In genomic region chr6:30889921-30890645, GRCh38 we compare ENCODE assay signal across 14 cellular contexts. TPM values are rescaled to one million over a fixed set of nuclear protein-coding genes. Genes with fewer than 3 reads are reported as not detected.
DNase-seq lines count a peak whose midpoint lies in the region; ATAC-seq and TF ChIP-seq lines count a peak whose summit lies in the region.
"Had no signal": no experiment of that assay in that cellular context is flagged by ENCODE, and none has a peak within 500 bp of the region (broad histone marks: within the 10 kb centered on the region; RNA-seq: fewer than 3 reads in every experiment).

No MANE protein-coding gene starts in this region.

- no peak overlapping the region for H3K4me3 ChIP-seq in endodermal cell (ENCODE audit: low read length)
- H3K4me3 ChIP-seq in parathyroid adenoma (ENCODE audit: low read depth, low read length): no peak overlapping the region
- H3K4me3 ChIP-seq: GM23248, left lung had no signal

- H3K79me2 ChIP-seq in parathyroid adenoma: peaks cover 43% of the 10 kb centered on the region

- 93% methylated on average over 10 to 14 of the region's 14 CpGs for WGBS in endodermal cell (ENCODE audit: insufficient coverage in 1 of 2, insufficient read length in 1 of 2), 2 experiments

- H3K9ac ChIP-seq in endodermal cell (ENCODE audit: extremely low read depth, low read length, poor library complexity, severe bottlenecking): no peak overlapping the region
- no peak overlapping the region for H3K9ac ChIP-seq in parathyroid adenoma
- H3K9ac ChIP-seq: GM23248 had no signal

- ATAC-seq in HG03175 (IDR thresholded peaks at IDR 0.05; ENCODE audit: unreplicated experiment) (no peak), GM18873 (IDR thresholded peaks at IDR 0.05; ENCODE audit: low FRiP score, unreplicated experiment) (no peak)
- no peak for ATAC-seq in naive thymus-derived CD8-positive, alpha-beta T cell
- ATAC-seq in activated T-cell treated with anti-CD3 and anti-CD28 coated beads, Interleukin-2, amount 50 U/mL, for 4 hours: no peak
- ATAC-seq: left lung, PC-3 had no signal

- H2AFZ ChIP-seq in parathyroid adenoma: no peak overlapping the region
- H2AFZ ChIP-seq: GM23248 had no signal

- POLR2A ChIA-PET in naive thymus-derived CD8-positive, alpha-beta T cell (lab: Charles Lee): interaction anchor here (0.6 to 0.7 kb wide), 2 partner anchors 311 to 1961 kb away, joined by 3 to 7 read pairs; no protein-coding TSS in a partner anchor

- no peaks in the 10 kb centered on the region for H3K9me3 ChIP-seq in endodermal cell (ENCODE audit: control insufficient read depth, low read length)
- H3K9me3 ChIP-seq in parathyroid adenoma (ENCODE audit: control insufficient read depth, low read length): no peaks in the 10 kb centered on the region
- H3K9me3 ChIP-seq: left lung had no signal

- H3K4me1 ChIP-seq in endodermal cell (ENCODE audit: control insufficient read depth, insufficient read depth, low read length) (peaks cover 13% of the 10 kb centered on the region), parathyroid adenoma (peaks cover 23% of the 10 kb centered on the region)

- peak overlapping the region; percentile 3 for H3K27ac Mint-ChIP-seq in endodermal cell
- H3K27ac Mint-ChIP-seq in naive thymus-derived CD8-positive, alpha-beta T cell: no peak overlapping the region
- H3K27ac Mint-ChIP-seq: activated naive CD4-positive, alpha-beta T cell treated with anti-CD3 and anti-CD28 coated beads, Interleukin-2, amount 50 U/mL, for 24 hours had no signal

- peaks cover 25% of the 10 kb centered on the region for H3K4me1 Mint-ChIP-seq in endodermal cell
- H3K4me1 Mint-ChIP-seq in naive thymus-derived CD8-positive, alpha-beta T cell: peaks cover 17 to 18% (median 18%) of the 10 kb centered on the region in 4 donors
- peaks cover 17% of the 10 kb centered on the region for H3K4me1 Mint-ChIP-seq in activated T-cell treated with anti-CD3 and anti-CD28 coated beads, Interleukin-2, amount 50 U/mL, for 4 hours (ENCODE audit: low read depth)

- no peaks in the 10 kb centered on the region for H3K27me3 Mint-ChIP-seq in endodermal cell (ENCODE audit: insufficient read depth)
- H3K27me3 Mint-ChIP-seq in naive thymus-derived CD8-positive, alpha-beta T cell: no peaks in the 10 kb centered on the region
- no peaks in the 10 kb centered on the region for H3K27me3 Mint-ChIP-seq in activated T-cell treated with anti-CD3 and anti-CD28 coated beads, Interleukin-2, amount 50 U/mL, for 4 hours (ENCODE audit: low read depth)
- H3K27me3 Mint-ChIP-seq: activated naive CD4-positive, alpha-beta T cell treated with anti-CD3 and anti-CD28 coated beads, Interleukin-2, amount 50 U/mL, for 24 hours had no signal

- DNase-seq in DMS79 (lab: John Stamatoyannopoulos, UW) (peak; percentile 93), NCI-H2107 treated with DMSO at 0.1 percent for 48 hours (lab: John Stamatoyannopoulos, UW; ENCODE audit: unreplicated experiment) (peak; percentile 66), endodermal cell (no peak)
- DNase-seq in naive thymus-derived CD8-positive, alpha-beta T cell: no peak
- no peak for DNase-seq in activated T-cell treated with anti-CD3 and anti-CD28 coated beads, Interleukin-2, amount 50 U/mL, for 4 hours
- DNase-seq: GM23248; left lung; PC-3; stimulated activated CD8-positive, alpha-beta memory T cell treated with anti-CD3 and anti-CD28 coated beads, Interleukin-4, amount 100 ng/mL, for 48 hours had no signal

- H3K36me3 Mint-ChIP-seq in endodermal cell (ENCODE audit: low read depth): peaks cover 39% of the 10 kb centered on the region
- peaks cover 0 to 20% (median 3%) of the 10 kb centered on the region in 3 donors for H3K36me3 Mint-ChIP-seq in naive thymus-derived CD8-positive, alpha-beta T cell
- H3K36me3 Mint-ChIP-seq in activated T-cell treated with anti-CD3 and anti-CD28 coated beads, Interleukin-2, amount 50 U/mL, for 4 hours (ENCODE audit: insufficient read depth): peaks cover 14% of the 10 kb centered on the region

- H3K27me3 ChIP-seq in endodermal cell (ENCODE audit: control insufficient read depth, insufficient read depth, low read length, poor library complexity, severe bottlenecking): no peaks in the 10 kb centered on the region
- no peaks in the 10 kb centered on the region for H3K27me3 ChIP-seq in parathyroid adenoma (ENCODE audit: control insufficient read depth, insufficient read depth, low read length)

- H3K9me3 Mint-ChIP-seq in endodermal cell: no peaks in the 10 kb centered on the region
- H3K9me3 Mint-ChIP-seq in naive thymus-derived CD8-positive, alpha-beta T cell: no peaks in the 10 kb centered on the region
- no peaks in the 10 kb centered on the region for H3K9me3 Mint-ChIP-seq in activated T-cell treated with anti-CD3 and anti-CD28 coated beads, Interleukin-2, amount 50 U/mL, for 4 hours
- H3K9me3 Mint-ChIP-seq: activated naive CD4-positive, alpha-beta T cell treated with anti-CD3 and anti-CD28 coated beads, Interleukin-2, amount 50 U/mL, for 24 hours had no signal

- peak overlapping the region; percentile 4 for H3K27ac ChIP-seq in endodermal cell (ENCODE audit: low read depth, low read length)
- peak overlapping the region; percentile 25 for H3K27ac ChIP-seq in parathyroid adenoma
- H3K27ac ChIP-seq: GM23248, left lung, VCaP had no signal

- no peak for TF ChIP-seq CTCF in endodermal cell (conservative IDR thresholded peaks at IDR 0.05)
- TF ChIP-seq CTCF in parathyroid adenoma (IDR thresholded peaks at IDR 0.05): no peak

- no peak overlapping the region for H3K4me2 ChIP-seq in parathyroid adenoma (ENCODE audit: low read length)

- H3K36me3 ChIP-seq in endodermal cell (ENCODE audit: control insufficient read depth, insufficient read depth, low read length) (peaks cover 40% of the 10 kb centered on the region), parathyroid adenoma (ENCODE audit: control insufficient read depth, insufficient read depth, low read length) (no peaks in the 10 kb centered on the region)

- no peak overlapping the region for H3K4me3 Mint-ChIP-seq in endodermal cell
- H3K4me3 Mint-ChIP-seq in naive thymus-derived CD8-positive, alpha-beta T cell: no peak overlapping the region
- no peak overlapping the region for H3K4me3 Mint-ChIP-seq in activated T-cell treated with anti-CD3 and anti-CD28 coated beads, Interleukin-2, amount 50 U/mL, for 4 hours
- H3K4me3 Mint-ChIP-seq: activated naive CD4-positive, alpha-beta T cell treated with anti-CD3 and anti-CD28 coated beads, Interleukin-2, amount 50 U/mL, for 24 hours had no signal

RNA-seq across cellular contexts. Expression of gene DDR1, which starts 5.8 kb away (rescaled TPM):
- 100 to 1,000 TPM; 140 to 151 TPM for total RNA-seq in endodermal cell
- 299 TPM for polyA plus RNA-seq in endodermal cell (2013, experiment 1 of 2)
- polyA plus RNA-seq in endodermal cell (2013, experiment 2 of 2): 288 TPM
- total RNA-seq in naive thymus-derived CD8-positive, alpha-beta T cell: 10 to 100 TPM; 19.8 to 22.8 TPM
- 1 to 10 TPM in 2 of 3 donors, under 1 TPM in 1; 0.57 to 5.4 (median 1.5) TPM for polyA plus RNA-seq in naive thymus-derived CD8-positive, alpha-beta T cell
- total RNA-seq in activated T-cell treated with anti-CD3 and anti-CD28 coated beads, Interleukin-2, amount 50 U/mL, for 4 hours: 10 to 100 TPM; 13.9 to 23.1 (median 14.2) TPM

RNA-seq across cellular contexts. Expression of gene GTF2H4, which starts 17.9 kb away (rescaled TPM):
- 10 to 100 TPM; 60.0 to 67.9 TPM for total RNA-seq in endodermal cell
- polyA plus RNA-seq in endodermal cell (2013, experiment 1 of 2): 52.4 TPM
- polyA plus RNA-seq in endodermal cell (2013, experiment 2 of 2): 39.9 TPM
- total RNA-seq in naive thymus-derived CD8-positive, alpha-beta T cell: 10 to 100 TPM; 30.0 to 33.9 TPM
- polyA plus RNA-seq in naive thymus-derived CD8-positive, alpha-beta T cell: 1 to 10 TPM; 5.1 to 8.3 (median 6.3) TPM
- 10 to 100 TPM; 69.6 to 74.0 (median 73.8) TPM for total RNA-seq in activated T-cell treated with anti-CD3 and anti-CD28 coated beads, Interleukin-2, amount 50 U/mL, for 4 hours

RNA-seq across cellular contexts. Expression of gene VARS2, which starts 24.0 kb away (rescaled TPM):
- total RNA-seq in endodermal cell: 10 to 100 TPM; 39.4 to 52.5 TPM
- polyA plus RNA-seq in endodermal cell (2013, experiment 1 of 2): 51.8 TPM
- polyA plus RNA-seq in endodermal cell (2013, experiment 2 of 2): 46.7 TPM
- 10 to 100 TPM; 41.4 to 53.7 TPM for total RNA-seq in naive thymus-derived CD8-positive, alpha-beta T cell
- polyA plus RNA-seq in naive thymus-derived CD8-positive, alpha-beta T cell: 10 to 100 TPM; 14.1 to 16.3 (median 14.5) TPM
- 10 to 100 TPM; 73.6 to 95.1 (median 79.3) TPM for total RNA-seq in activated T-cell treated with anti-CD3 and anti-CD28 coated beads, Interleukin-2, amount 50 U/mL, for 4 hours

RNA-seq across cellular contexts. Expression of gene SFTA2, which starts 41.9 kb away (rescaled TPM):
- total RNA-seq in endodermal cell: not detected
- polyA plus RNA-seq in endodermal cell (2013, experiment 1 of 2): not detected
- polyA plus RNA-seq in endodermal cell (2013, experiment 2 of 2): not detected
- not detected for total RNA-seq in naive thymus-derived CD8-positive, alpha-beta T cell
- under 1 TPM in 1 of 3 donors, not detected in 2; 0.30 TPM for polyA plus RNA-seq in naive thymus-derived CD8-positive, alpha-beta T cell
- under 1 TPM in 1 of 3 donors, not detected in 2; 0.28 TPM for total RNA-seq in activated T-cell treated with anti-CD3 and anti-CD28 coated beads, Interleukin-2, amount 50 U/mL, for 4 hours
- total RNA-seq: GM23248, PC-3 had no signal
- polyA plus RNA-seq: GM23248 had no signal

RNA-seq across cellular contexts. Expression of gene MUCL3, which starts 50.7 kb away (rescaled TPM):
- total RNA-seq in endodermal cell: under 1 TPM; 0.18 TPM
- polyA plus RNA-seq in endodermal cell (2013, experiment 1 of 2): 0.04 TPM
- polyA plus RNA-seq in endodermal cell (2013, experiment 2 of 2): not detected
- total RNA-seq in naive thymus-derived CD8-positive, alpha-beta T cell: not detected
- polyA plus RNA-seq in naive thymus-derived CD8-positive, alpha-beta T cell: not detected
- total RNA-seq in activated T-cell treated with anti-CD3 and anti-CD28 coated beads, Interleukin-2, amount 50 U/mL, for 4 hours: under 1 TPM in 1 of 3 donors, not detected in 2; 0.03 TPM
- total RNA-seq: GM23248 had no signal
- polyA plus RNA-seq: GM23248 had no signal

Comparison
In these comparisons a context has a peak if more than half of its experiments do, and no peak if none do; other contexts are left out.
1. DNase-seq: peak in DMS79 (single experiment) and NCI-H2107 treated with DMSO at 0.1 percent for 48 hours (single experiment); none in endodermal cell (single experiment), naive thymus-derived CD8-positive, alpha-beta T cell (0 of 10) and activated T-cell treated with anti-CD3 and anti-CD28 coated beads, Interleukin-2, amount 50 U/mL, for 4 hours (single experiment).
2. RNA of gene DDR1, which starts 5.8 kb away (total RNA-seq): 140 to 151 TPM in endodermal cell; 19.8 to 22.8 TPM in naive thymus-derived CD8-positive, alpha-beta T cell and 13.9 to 23.1 TPM in activated T-cell treated with anti-CD3 and anti-CD28 coated beads, Interleukin-2, amount 50 U/mL, for 4 hours; every median in the first group is over 4 times any median in the second.